ENCODE assay signal across 16 cellular contexts in genomic region chr11:1639102-1639620, GRCh38. TPM values are rescaled to one million over a fixed set of nuclear protein-coding genes. Genes with fewer than 3 reads are reported as not detected.
DNase-seq lines count a peak whose midpoint lies in the region; ATAC-seq and TF ChIP-seq lines count a peak whose summit lies in the region.
"Had no signal": no experiment of that assay in that cellular context is flagged by ENCODE, and none has a peak within 500 bp of the region (broad histone marks: within the 10 kb centered on the region; RNA-seq: fewer than 3 reads in every experiment).

No MANE protein-coding gene starts in this region.

- H3K4me1 ChIP-seq in A673 (ENCODE audit: insufficient read depth, low read length, poor library complexity, severe bottlenecking), result no peaks in the 10 kb centered on the region
- H3K4me1 ChIP-seq: pancreas, vagina had no signal

- H3K36me3 ChIP-seq in A673 (ENCODE audit: insufficient read depth, low read length, poor library complexity, severe bottlenecking), result no peaks in the 10 kb centered on the region
- H3K36me3 ChIP-seq: pancreas, Peyer's patch, vagina had no signal

- no TSS peak for BruUV-seq in A673 (replicated peaks; lab: Mats Ljungman, UMichigan)

- CTCF ChIA-PET in A673 (lab: Charles Lee), result no interaction called here

- H3K27ac ChIP-seq in A673 (ENCODE audit: low read depth, low read length, poor library complexity, severe bottlenecking), result no peak overlapping the region
- H3K27ac ChIP-seq: pancreas, Peyer's patch, vagina had no signal

- H3K9me3 ChIP-seq in A673 (ENCODE audit: low read depth, low read length, poor library complexity, severe bottlenecking), result no peaks in the 10 kb centered on the region
- H3K9me3 ChIP-seq: pancreas, Peyer's patch, vagina had no signal

- peaks cover 4% of the 10 kb centered on the region for H3K27me3 ChIP-seq in A673 (replicated peaks; ENCODE audit: insufficient read depth, low read depth, low read length, poor library complexity)
- H3K27me3 ChIP-seq: pancreas, Peyer's patch, vagina had no signal

- peak; percentile 13 for DNase-seq in A673 (ENCODE audit: low spot score)
- DNase-seq in NCI-H1417 treated with DMSO at 0.1 percent for 48 hours (lab: John Stamatoyannopoulos, UW), result peak; percentile 89
- peak; percentile 9 for DNase-seq in NCI-H526 treated with DMSO at 0.1 percent for 48 hours (lab: John Stamatoyannopoulos, UW)
- DNase-seq in cardiac septum (ENCODE audit: low spot score), result peak; percentile 81
- DNase-seq in foreskin melanocyte, result no peak
- DNase-seq in T-helper 9 cell, result no peak
- no peak for DNase-seq in KG1 (lab: John Stamatoyannopoulos, UW)
- DNase-seq: HCEC 1CT, NCI-H1048 had no signal

- intact Hi-C loops in A673 (cut with micrococcal nuclease; ENCODE audit: unreplicated experiment) (no loop called here), cardiac septum (cut with DNase I) (no loop called here)

- no peak overlapping the region for H3K4me3 ChIP-seq in A673 (ENCODE audit: low read depth, low read length, poor library complexity, severe bottlenecking)
- H3K4me3 ChIP-seq: pancreas, Peyer's patch, vagina had no signal

- TF ChIP-seq CTCF in A673 (conservative IDR thresholded peaks at IDR 0.05; ENCODE audit: low read depth, low read length), result no peak

- POLR2A ChIA-PET in A673 (lab: Charles Lee; ENCODE audit: low non-redundant PET), result no interaction called here

- ATAC-seq in HG02759 (IDR thresholded peaks at IDR 0.05; ENCODE audit: unreplicated experiment), result no peak
- ATAC-seq: stimulated activated effector memory CD8-positive, alpha-beta T cell treated with anti-CD3 and anti-CD28 coated beads, Interleukin-12 subunit alpha, Interleukin-12 subunit beta, amount 100 ng/mL, for 72 hours had no signal

RNA-seq across cellular contexts. Expression of gene KRTAP5-5, which starts 9.6 kb away (rescaled TPM):
- total RNA-seq in A673 (2021) (not detected in 2 replicates), cardiac septum (not detected)
- total RNA-seq: epithelial cell of proximal tubule; pancreas; Peyer's patch; T-helper 2 cell treated with Interferon-gamma antibody and Interleukin-4, amounts not matched to agents 100 ng/mL and 5 ng/mL, for 36 hours; vagina had no signal

RNA-seq across cellular contexts. Expression of gene KRTAP5-4, which starts 17.2 kb away (rescaled TPM):
- total RNA-seq in A673 (2021) (not detected in 2 replicates), cardiac septum (not detected)
- total RNA-seq: epithelial cell of proximal tubule; pancreas; Peyer's patch; T-helper 2 cell treated with Interferon-gamma antibody and Interleukin-4, amounts not matched to agents 100 ng/mL and 5 ng/mL, for 36 hours; vagina had no signal

RNA-seq across cellular contexts. Expression of gene KRTAP5-3, which starts 30.9 kb away (rescaled TPM):
- not detected in 2 replicates for total RNA-seq in A673 (2021)
- total RNA-seq in cardiac septum, result not detected
- total RNA-seq: epithelial cell of proximal tubule; pancreas; Peyer's patch; T-helper 2 cell treated with Interferon-gamma antibody and Interleukin-4, amounts not matched to agents 100 ng/mL and 5 ng/mL, for 36 hours; vagina had no signal

RNA-seq across cellular contexts. Expression of gene KRTAP5-2, which starts 41.1 kb away (rescaled TPM):
- total RNA-seq in A673 (2021) (not detected in 2 replicates), cardiac septum (not detected)
- total RNA-seq: epithelial cell of proximal tubule; pancreas; Peyer's patch; T-helper 2 cell treated with Interferon-gamma antibody and Interleukin-4, amounts not matched to agents 100 ng/mL and 5 ng/mL, for 36 hours; vagina had no signal

RNA-seq across cellular contexts. Expression of gene KRTAP5-1, which starts 54.1 kb away (rescaled TPM):
- total RNA-seq in A673 (2021) (not detected in 2 replicates), cardiac septum (not detected)
- total RNA-seq: epithelial cell of proximal tubule; pancreas; Peyer's patch; T-helper 2 cell treated with Interferon-gamma antibody and Interleukin-4, amounts not matched to agents 100 ng/mL and 5 ng/mL, for 36 hours; vagina had no signal

Comparison
In these comparisons a context has a peak if more than half of its experiments do, and no peak if none do; other contexts are left out.
1. DNase-seq: peak in A673 (single experiment), NCI-H1417 treated with DMSO at 0.1 percent for 48 hours (single experiment), NCI-H526 treated with DMSO at 0.1 percent for 48 hours (single experiment) and cardiac septum (single experiment); none in foreskin melanocyte (single experiment), T-helper 9 cell (single experiment) and KG1 (single experiment).